ENCODE assay signal across 8 cellular contexts in the genomic region with DNA sequence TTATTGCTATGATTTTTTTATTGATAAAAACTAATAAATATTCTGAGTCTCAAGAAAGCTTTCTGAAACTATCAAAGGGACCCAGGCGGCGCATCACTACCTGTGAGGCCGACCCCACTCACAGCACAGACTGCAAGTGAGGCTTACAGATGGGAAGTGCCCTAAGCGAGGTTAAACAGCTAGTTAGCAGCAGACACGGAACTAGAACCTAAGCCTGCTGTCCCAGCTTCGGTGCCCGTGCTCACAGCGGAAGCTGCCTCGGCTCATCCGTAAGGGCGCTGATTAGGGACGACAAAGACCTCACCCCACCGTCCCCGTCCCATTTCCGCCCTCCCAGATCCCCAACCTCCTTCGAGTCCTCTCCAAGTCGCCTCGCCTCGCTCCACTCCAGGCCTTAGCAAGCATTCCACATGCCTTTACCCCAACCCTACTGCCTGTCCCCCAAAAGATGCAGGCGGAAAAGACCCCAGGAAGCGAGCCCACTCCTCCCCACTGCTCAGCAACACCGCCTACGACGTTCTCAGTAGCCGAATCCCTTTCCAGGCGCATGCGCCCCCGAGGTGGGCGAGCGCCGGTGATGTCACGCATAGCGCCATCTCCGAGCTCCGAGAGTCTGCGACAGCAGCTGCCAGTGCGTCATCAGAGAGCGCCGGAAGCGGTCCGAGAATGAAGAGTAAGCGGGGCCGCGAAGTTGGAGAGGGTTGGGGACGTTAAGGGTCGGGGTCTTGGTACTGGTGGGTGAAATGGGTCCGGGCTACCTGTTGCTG. TPM values are rescaled to one million over a fixed set of nuclear protein-coding genes. Genes with fewer than 3 reads are reported as not detected.
A peak's percentile ranks its signal among the peaks of the same experiment; 100 is the strongest.
DNase-seq lines count a peak whose midpoint lies in the region; ATAC-seq and TF ChIP-seq lines count a peak whose summit lies in the region.

A gene with protein sequence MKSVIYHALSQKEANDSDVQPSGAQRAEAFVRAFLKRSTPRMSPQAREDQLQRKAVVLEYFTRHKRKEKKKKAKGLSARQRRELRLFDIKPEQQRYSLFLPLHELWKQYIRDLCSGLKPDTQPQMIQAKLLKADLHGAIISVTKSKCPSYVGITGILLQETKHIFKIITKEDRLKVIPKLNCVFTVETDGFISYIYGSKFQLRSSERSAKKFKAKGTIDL (plus strand): TSS at position 631 of the 767 bp plus-strand sequence. CDS start 36 bp downstream, at position 667.

- peaks cover 5 to 16% of the 10 kb centered on the region in 2 donors for H3K4me1 ChIP-seq in adrenal gland (replicated peaks in 1 of 2)
- peaks cover 0 to 22% (median 17%) of the 10 kb centered on the region in 9 donors for H3K4me1 ChIP-seq in heart right ventricle
- H3K4me1 ChIP-seq in upper lobe of right lung, result peaks cover 12% of the 10 kb centered on the region

- DNase-seq in NCI-H146 (lab: John Stamatoyannopoulos, UW) (peak; percentile 96), T-helper 1 cell (peak; percentile 91 to 98 (median 97)), adrenal gland (peak; percentile 97 to 99 (median 98)), heart right ventricle (peak; percentile 97 to 98), posterior vena cava (ENCODE audit: low spot score) (peak; percentile 100), upper lobe of right lung (peak; percentile 99)

- WGBS in adrenal gland, 4 donors, result 0 to 1% (median 0%) methylated on average over 24 to 47 of the region's 47 CpGs
- 0 to 1% methylated on average over 47 of the region's 47 CpGs for WGBS in heart right ventricle, 2 donors

- H3K4me3 ChIP-seq in GM12875 (ENCODE audit: low read depth, low read length), result peak within 1 kb of the TSS; percentile 100
- peak within 1 kb of the TSS; percentile 73 to 90 (median 82) for H3K4me3 ChIP-seq in adrenal gland
- peak within 1 kb of the TSS; percentile 61 to 96 (median 79) for H3K4me3 ChIP-seq in heart right ventricle
- H3K4me3 ChIP-seq in upper lobe of right lung, result peak within 1 kb of the TSS; percentile 89

- H3K27ac ChIP-seq in adrenal gland (peak within 1 kb of the TSS; percentile 83 to 97 (median 94)), heart right ventricle (peak within 1 kb of the TSS; percentile 76 to 99 (median 92)), upper lobe of right lung (peak within 1 kb of the TSS; percentile 98)

- H3K36me3 ChIP-seq in adrenal gland (replicated peaks in 1 of 2) (peaks cover 0 to 13% of the 10 kb centered on the region in 2 donors), heart right ventricle (peaks cover 0 to 25% (median 10%) of the 10 kb centered on the region in 9 donors), upper lobe of right lung (peaks cover 14% of the 10 kb centered on the region)

- peak; percentile 97 to 99 for TF ChIP-seq POLR2A in adrenal gland (IDR thresholded peaks at IDR 0.05)

- intact Hi-C loops in adrenal gland (cut with DNase I) (loop anchor here in 1 of 2 donors (5.0 kb wide), 1 partner anchor 111 kb away; a partner anchor contains a TSS), heart right ventricle (cut with DNase I) (loop anchor here in 3 of 10 donors (1.0 to 10.0 kb wide), 3 partner anchors 59 to 401 kb away; a partner anchor contains a TSS), posterior vena cava (cut with DNase I) (no loop called here), upper lobe of right lung (cut with DNase I) (no loop called here)

- ATAC-seq in HG02798 (IDR thresholded peaks at IDR 0.05; ENCODE audit: poor library complexity, unreplicated experiment) (peak; percentile 78), heart right ventricle (peak; percentile 92 to 98 (median 96)), upper lobe of right lung (peak; percentile 96)

- H3K9me3 ChIP-seq in adrenal gland (replicated peaks in 1 of 3), result no peaks in the 10 kb centered on the region
- no peaks in the 10 kb centered on the region for H3K9me3 ChIP-seq in heart right ventricle
- no peaks in the 10 kb centered on the region for H3K9me3 ChIP-seq in upper lobe of right lung

- TF ChIP-seq CTCF in GM12875 (IDR thresholded peaks at IDR 0.05; ENCODE audit: borderline replicate concordance, insufficient read depth, low read depth, low read length), result no peak
- TF ChIP-seq CTCF in adrenal gland (IDR thresholded peaks at IDR 0.05), result no peak
- TF ChIP-seq CTCF in heart right ventricle (IDR thresholded peaks at IDR 0.05), result peak in 1 of 9 donors; percentile 7
- TF ChIP-seq CTCF in upper lobe of right lung (IDR thresholded peaks at IDR 0.05), result no peak

- H3K27me3 ChIP-seq in adrenal gland (no peaks in the 10 kb centered on the region), heart right ventricle (no peaks in the 10 kb centered on the region), upper lobe of right lung (no peaks in the 10 kb centered on the region)

RNA-seq across cellular contexts. Expression of the gene that starts here (rescaled TPM):
- total RNA-seq in adrenal gland (100 to 1,000 TPM in 1 of 8 donors, 10 to 100 TPM in 7; 65.4 to 103 (median 71.3) TPM), heart right ventricle (10 to 100 TPM; 46.6 to 61.2 (median 51.7) TPM), posterior vena cava (10 to 100 TPM; 41.4 to 49.1 TPM), upper lobe of right lung (58.8 TPM)
- polyA plus RNA-seq in adrenal gland (100 to 1,000 TPM in 1 of 3 donors, 10 to 100 TPM in 2; 79.9 to 134 (median 85.5) TPM), heart right ventricle (100 to 1,000 TPM in 1 of 2 donors, 10 to 100 TPM in 1; 49.4 to 108 TPM)

Comparison
In these comparisons a context has a peak if more than half of its experiments do, and no peak if none do; other contexts are left out.
1. Peak in every context shown above with its lines: DNase-seq, ATAC-seq, H3K4me3 ChIP-seq and H3K27ac ChIP-seq.